Comparison of ENCODE assay signal across 1 cellular context in the genomic region with DNA sequence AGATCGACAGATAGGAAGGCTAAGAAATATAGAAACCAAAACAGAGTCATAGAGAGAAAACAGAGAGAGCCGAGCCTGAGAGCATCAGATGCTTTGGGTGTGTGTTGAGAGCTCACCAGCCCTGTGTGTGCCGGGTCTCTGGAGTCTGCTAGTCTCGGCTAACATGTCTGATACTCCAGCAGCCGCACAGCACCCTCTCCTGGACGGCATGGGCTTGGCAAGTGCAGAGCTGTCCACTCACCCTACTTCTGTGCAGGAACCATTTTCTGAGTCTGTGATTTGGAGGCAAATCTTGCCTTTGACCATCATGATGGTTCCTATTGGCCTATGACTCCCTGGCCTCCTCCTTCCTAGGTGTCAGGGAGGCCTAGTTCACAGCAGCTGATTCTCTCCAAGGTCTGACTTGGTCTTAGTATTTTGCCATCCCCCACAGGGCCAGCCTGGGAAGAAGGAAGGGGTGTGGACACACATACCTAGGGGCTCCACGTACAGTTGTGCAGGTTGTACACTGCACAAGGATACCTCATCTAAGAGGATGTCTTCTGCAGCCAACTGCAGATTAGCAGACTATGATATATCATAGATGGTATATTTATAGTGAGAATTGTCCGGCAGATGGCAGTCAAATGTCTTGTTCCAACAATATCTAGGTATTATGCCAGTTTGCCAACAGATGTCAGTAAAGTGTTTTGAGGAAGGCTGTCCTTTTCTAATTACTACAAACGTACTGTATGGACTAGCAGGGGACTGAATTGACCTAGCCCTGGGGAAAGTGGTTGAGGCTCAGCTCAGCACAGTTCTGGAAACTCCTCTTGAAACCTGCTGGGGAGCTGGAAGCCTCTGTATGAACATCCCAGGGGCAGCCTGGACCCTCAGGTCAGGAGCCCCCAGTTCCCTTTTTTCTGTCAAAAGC.
TF ChIP-seq lines count a peak whose summit lies in the region.

No MANE protein-coding gene starts in this region.

TF ChIP-seq in HepG2, 621 proteins besides CTCF, POLR2A, EP300 and RAD21 (continued from another document):
- TF ChIP-seq, protein P1, sequence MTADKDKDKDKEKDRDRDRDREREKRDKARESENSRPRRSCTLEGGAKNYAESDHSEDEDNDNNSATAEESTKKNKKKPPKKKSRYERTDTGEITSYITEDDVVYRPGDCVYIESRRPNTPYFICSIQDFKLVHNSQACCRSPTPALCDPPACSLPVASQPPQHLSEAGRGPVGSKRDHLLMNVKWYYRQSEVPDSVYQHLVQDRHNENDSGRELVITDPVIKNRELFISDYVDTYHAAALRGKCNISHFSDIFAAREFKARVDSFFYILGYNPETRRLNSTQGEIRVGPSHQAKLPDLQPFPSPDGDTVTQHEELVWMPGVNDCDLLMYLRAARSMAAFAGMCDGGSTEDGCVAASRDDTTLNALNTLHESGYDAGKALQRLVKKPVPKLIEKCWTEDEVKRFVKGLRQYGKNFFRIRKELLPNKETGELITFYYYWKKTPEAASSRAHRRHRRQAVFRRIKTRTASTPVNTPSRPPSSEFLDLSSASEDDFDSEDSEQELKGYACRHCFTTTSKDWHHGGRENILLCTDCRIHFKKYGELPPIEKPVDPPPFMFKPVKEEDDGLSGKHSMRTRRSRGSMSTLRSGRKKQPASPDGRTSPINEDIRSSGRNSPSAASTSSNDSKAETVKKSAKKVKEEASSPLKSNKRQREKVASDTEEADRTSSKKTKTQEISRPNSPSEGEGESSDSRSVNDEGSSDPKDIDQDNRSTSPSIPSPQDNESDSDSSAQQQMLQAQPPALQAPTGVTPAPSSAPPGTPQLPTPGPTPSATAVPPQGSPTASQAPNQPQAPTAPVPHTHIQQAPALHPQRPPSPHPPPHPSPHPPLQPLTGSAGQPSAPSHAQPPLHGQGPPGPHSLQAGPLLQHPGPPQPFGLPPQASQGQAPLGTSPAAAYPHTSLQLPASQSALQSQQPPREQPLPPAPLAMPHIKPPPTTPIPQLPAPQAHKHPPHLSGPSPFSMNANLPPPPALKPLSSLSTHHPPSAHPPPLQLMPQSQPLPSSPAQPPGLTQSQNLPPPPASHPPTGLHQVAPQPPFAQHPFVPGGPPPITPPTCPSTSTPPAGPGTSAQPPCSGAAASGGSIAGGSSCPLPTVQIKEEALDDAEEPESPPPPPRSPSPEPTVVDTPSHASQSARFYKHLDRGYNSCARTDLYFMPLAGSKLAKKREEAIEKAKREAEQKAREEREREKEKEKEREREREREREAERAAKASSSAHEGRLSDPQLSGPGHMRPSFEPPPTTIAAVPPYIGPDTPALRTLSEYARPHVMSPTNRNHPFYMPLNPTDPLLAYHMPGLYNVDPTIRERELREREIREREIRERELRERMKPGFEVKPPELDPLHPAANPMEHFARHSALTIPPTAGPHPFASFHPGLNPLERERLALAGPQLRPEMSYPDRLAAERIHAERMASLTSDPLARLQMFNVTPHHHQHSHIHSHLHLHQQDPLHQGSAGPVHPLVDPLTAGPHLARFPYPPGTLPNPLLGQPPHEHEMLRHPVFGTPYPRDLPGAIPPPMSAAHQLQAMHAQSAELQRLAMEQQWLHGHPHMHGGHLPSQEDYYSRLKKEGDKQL (CRISPR knock-in tag; IDR thresholded peaks at IDR 0.05; ENCODE audit: low read depth) = no peak
- no peak for TF ChIP-seq HNF4G (IDR thresholded peaks at IDR 0.05; ENCODE audit: borderline replicate concordance, low read depth, low read length)
- no peak for TF ChIP-seq HNF4G (CRISPR knock-in tag; IDR thresholded peaks at IDR 0.05; ENCODE audit: borderline replicate concordance, low read depth)
- TF ChIP-seq RCOR2 (CRISPR knock-in tag; IDR thresholded peaks at IDR 0.05) = no peak
- no peak for TF ChIP-seq MTA3 (CRISPR knock-in tag; IDR thresholded peaks at IDR 0.05)
- no peak for TF ChIP-seq NFE2 (CRISPR knock-in tag; IDR thresholded peaks at IDR 0.05)
- no peak for TF ChIP-seq RFX1 (IDR thresholded peaks at IDR 0.05)
- TF ChIP-seq ZNF383 (CRISPR knock-in tag; IDR thresholded peaks at IDR 0.05; ENCODE audit: borderline replicate concordance) = no peak
- TF ChIP-seq GTF2F1 (IDR thresholded peaks at IDR 0.05; ENCODE audit: low read length) = no peak
- TF ChIP-seq, protein P2, sequence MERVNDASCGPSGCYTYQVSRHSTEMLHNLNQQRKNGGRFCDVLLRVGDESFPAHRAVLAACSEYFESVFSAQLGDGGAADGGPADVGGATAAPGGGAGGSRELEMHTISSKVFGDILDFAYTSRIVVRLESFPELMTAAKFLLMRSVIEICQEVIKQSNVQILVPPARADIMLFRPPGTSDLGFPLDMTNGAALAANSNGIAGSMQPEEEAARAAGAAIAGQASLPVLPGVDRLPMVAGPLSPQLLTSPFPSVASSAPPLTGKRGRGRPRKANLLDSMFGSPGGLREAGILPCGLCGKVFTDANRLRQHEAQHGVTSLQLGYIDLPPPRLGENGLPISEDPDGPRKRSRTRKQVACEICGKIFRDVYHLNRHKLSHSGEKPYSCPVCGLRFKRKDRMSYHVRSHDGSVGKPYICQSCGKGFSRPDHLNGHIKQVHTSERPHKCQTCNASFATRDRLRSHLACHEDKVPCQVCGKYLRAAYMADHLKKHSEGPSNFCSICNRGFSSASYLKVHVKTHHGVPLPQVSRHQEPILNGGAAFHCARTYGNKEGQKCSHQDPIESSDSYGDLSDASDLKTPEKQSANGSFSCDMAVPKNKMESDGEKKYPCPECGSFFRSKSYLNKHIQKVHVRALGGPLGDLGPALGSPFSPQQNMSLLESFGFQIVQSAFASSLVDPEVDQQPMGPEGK (CRISPR knock-in tag; IDR thresholded peaks at IDR 0.05) = no peak
- TF ChIP-seq ZMYM3 (CRISPR knock-in tag; IDR thresholded peaks at IDR 0.05) = peak; percentile 88
- TF ChIP-seq, protein P3, sequence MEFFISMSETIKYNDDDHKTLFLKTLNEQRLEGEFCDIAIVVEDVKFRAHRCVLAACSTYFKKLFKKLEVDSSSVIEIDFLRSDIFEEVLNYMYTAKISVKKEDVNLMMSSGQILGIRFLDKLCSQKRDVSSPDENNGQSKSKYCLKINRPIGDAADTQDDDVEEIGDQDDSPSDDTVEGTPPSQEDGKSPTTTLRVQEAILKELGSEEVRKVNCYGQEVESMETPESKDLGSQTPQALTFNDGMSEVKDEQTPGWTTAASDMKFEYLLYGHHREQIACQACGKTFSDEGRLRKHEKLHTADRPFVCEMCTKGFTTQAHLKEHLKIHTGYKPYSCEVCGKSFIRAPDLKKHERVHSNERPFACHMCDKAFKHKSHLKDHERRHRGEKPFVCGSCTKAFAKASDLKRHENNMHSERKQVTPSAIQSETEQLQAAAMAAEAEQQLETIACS (CRISPR knock-in tag; IDR thresholded peaks at IDR 0.05) = no peak
- TF ChIP-seq TBX3 (IDR thresholded peaks at IDR 0.05; ENCODE audit: borderline replicate concordance) = no peak
- peak; percentile 28; the same call in 1 of the 2 replicates for TF ChIP-seq HOXA3 (CRISPR knock-in tag; IDR thresholded peaks at IDR 0.05)
- TF ChIP-seq ZNF235 (CRISPR knock-in tag; IDR thresholded peaks at IDR 0.05; ENCODE audit: borderline replicate concordance) = no peak
- TF ChIP-seq NFATC3 (CRISPR knock-in tag; IDR thresholded peaks at IDR 0.05) = no peak
- no peak for TF ChIP-seq MIER2 (CRISPR knock-in tag; IDR thresholded peaks at IDR 0.05)
- TF ChIP-seq ZMYM4 (CRISPR knock-in tag; IDR thresholded peaks at IDR 0.05) = peak; percentile 44; the same call in 1 of the 2 replicates
- no peak for TF ChIP-seq ZUFSP (CRISPR knock-in tag; IDR thresholded peaks at IDR 0.05; ENCODE audit: borderline replicate concordance)
- TF ChIP-seq HMG20A (CRISPR knock-in tag; IDR thresholded peaks at IDR 0.05; ENCODE audit: borderline replicate concordance) = 0 out of 2 replicates have a peak, but pooled peaks have one; percentile 10
- TF ChIP-seq ZBTB21 (CRISPR knock-in tag; IDR thresholded peaks at IDR 0.05) = no peak
- TF ChIP-seq ZNF160 (CRISPR knock-in tag; IDR thresholded peaks at IDR 0.05) = no peak
- TF ChIP-seq ZNF564 (CRISPR knock-in tag; IDR thresholded peaks at IDR 0.05) = no peak
- TF ChIP-seq ZNF329 (CRISPR knock-in tag; IDR thresholded peaks at IDR 0.05; ENCODE audit: low read depth) = no peak
- peak; percentile 56; the same call in 1 of the 2 replicates for TF ChIP-seq SALL1 (CRISPR knock-in tag; IDR thresholded peaks at IDR 0.05)
- TF ChIP-seq FOXJ3 (CRISPR knock-in tag; IDR thresholded peaks at IDR 0.05; ENCODE audit: borderline replicate concordance) = no peak
- TF ChIP-seq ARNTL (CRISPR knock-in tag; IDR thresholded peaks at IDR 0.05) = no peak
- TF ChIP-seq ZNF205 (CRISPR knock-in tag; IDR thresholded peaks at IDR 0.05) = no peak
- TF ChIP-seq, protein P4, sequence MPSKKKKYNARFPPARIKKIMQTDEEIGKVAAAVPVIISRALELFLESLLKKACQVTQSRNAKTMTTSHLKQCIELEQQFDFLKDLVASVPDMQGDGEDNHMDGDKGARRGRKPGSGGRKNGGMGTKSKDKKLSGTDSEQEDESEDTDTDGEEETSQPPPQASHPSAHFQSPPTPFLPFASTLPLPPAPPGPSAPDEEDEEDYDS (CRISPR knock-in tag; IDR thresholded peaks at IDR 0.05) = no peak
- TF ChIP-seq, protein P5, sequence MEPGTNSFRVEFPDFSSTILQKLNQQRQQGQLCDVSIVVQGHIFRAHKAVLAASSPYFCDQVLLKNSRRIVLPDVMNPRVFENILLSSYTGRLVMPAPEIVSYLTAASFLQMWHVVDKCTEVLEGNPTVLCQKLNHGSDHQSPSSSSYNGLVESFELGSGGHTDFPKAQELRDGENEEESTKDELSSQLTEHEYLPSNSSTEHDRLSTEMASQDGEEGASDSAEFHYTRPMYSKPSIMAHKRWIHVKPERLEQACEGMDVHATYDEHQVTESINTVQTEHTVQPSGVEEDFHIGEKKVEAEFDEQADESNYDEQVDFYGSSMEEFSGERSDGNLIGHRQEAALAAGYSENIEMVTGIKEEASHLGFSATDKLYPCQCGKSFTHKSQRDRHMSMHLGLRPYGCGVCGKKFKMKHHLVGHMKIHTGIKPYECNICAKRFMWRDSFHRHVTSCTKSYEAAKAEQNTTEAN (CRISPR knock-in tag; conservative IDR thresholded peaks at IDR 0.05) = no peak
- TF ChIP-seq ZNF530 (CRISPR knock-in tag; IDR thresholded peaks at IDR 0.05; ENCODE audit: low read depth) = no peak
- TF ChIP-seq CBX2 (IDR thresholded peaks at IDR 0.05; ENCODE audit: low read depth, low read length) = no peak
- peak; percentile 75; the same call in 1 of the 2 replicates for TF ChIP-seq CBX2 (CRISPR knock-in tag; IDR thresholded peaks at IDR 0.05; ENCODE audit: low read depth)
TF ChIP-seq in HepG2: peak in this region for 127.
